In genomic region chr20:40963505-40963845, GRCh38 we compare ENCODE assay signal across 1 cellular context.
TF ChIP-seq lines count a peak whose summit lies in the region.

No MANE protein-coding gene starts in this region.

TF ChIP-seq in GM23338, 12 proteins besides CTCF, POLR2A, EP300 and RAD21 (continued from another document):
- TF ChIP-seq ZNF462 (CRISPR knock-in tag; IDR thresholded peaks at IDR 0.05) (no peak), ZNF114 (CRISPR knock-in tag; IDR thresholded peaks at IDR 0.05) (no peak)
